ENCODE assay signal across 11 cellular contexts in genomic region chr12:121451931-121452330, GRCh38. TPM values are rescaled to one million over a fixed set of nuclear protein-coding genes. Genes with fewer than 3 reads are reported as not detected.
DNase-seq lines count a peak whose midpoint lies in the region; ATAC-seq and TF ChIP-seq lines count a peak whose summit lies in the region.
"Had no signal": no experiment of that assay in that cellular context is flagged by ENCODE, and none has a peak within 500 bp of the region (broad histone marks: within the 10 kb centered on the region; RNA-seq: fewer than 3 reads in every experiment).

No MANE protein-coding gene starts in this region.

- H3K36me3 Mint-ChIP-seq in MCF 10A (ENCODE audit: insufficient read depth, unreplicated experiment) (peaks cover 9% of the 10 kb centered on the region), type B pancreatic cell (peaks cover 14% of the 10 kb centered on the region)

- intact Hi-C loops in MCF 10A (cut with micrococcal nuclease): no loop called here
- intact Hi-C loops in mucosa of descending colon (cut with DNase I, micrococcal nuclease): no loop called here

- H3K4me1 Mint-ChIP-seq in MCF 10A (ENCODE audit: insufficient read depth, unreplicated experiment) (peaks cover 4% of the 10 kb centered on the region), type B pancreatic cell (ENCODE audit: unreplicated experiment) (peaks cover 24% of the 10 kb centered on the region)

- H3K36me3 ChIP-seq in mucosa of descending colon (ENCODE audit: low read depth): no peaks in the 10 kb centered on the region

- BruUV-seq in MCF 10A (replicated peaks; lab: Mats Ljungman, UMichigan): no TSS peak

- CTCF ChIA-PET in MCF 10A (lab: Yijun Ruan, JAX): no interaction called here

- no peak for TF ChIP-seq CTCF in MCF 10A (IDR thresholded peaks at IDR 0.05; ENCODE audit: unreplicated experiment)
- no peak for TF ChIP-seq CTCF in mucosa of descending colon (IDR thresholded peaks at IDR 0.05)
- TF ChIP-seq CTCF in type B pancreatic cell (conservative IDR thresholded peaks at IDR 0.05): no peak

- H3K27me3 Mint-ChIP-seq in MCF 10A (ENCODE audit: insufficient read depth, unreplicated experiment) (no peaks in the 10 kb centered on the region), type B pancreatic cell (no peaks in the 10 kb centered on the region)

- peak overlapping the region; percentile 62 for H3K4me3 Mint-ChIP-seq in MCF 10A (ENCODE audit: unreplicated experiment)
- peak overlapping the region; percentile 55 for H3K4me3 Mint-ChIP-seq in type B pancreatic cell
- H3K4me3 Mint-ChIP-seq: neural crest cell had no signal

- DNase-seq in activated naive CD4-positive, alpha-beta T cell treated with Interleukin-2 at 50 U/mL for 16 hours: peak; percentile 11
- no peak for DNase-seq in activated naive CD4-positive, alpha-beta T cell (lab: John Stamatoyannopoulos, UW)
- DNase-seq in MCF 10A (ENCODE audit: unreplicated experiment) (no peak), mucosa of descending colon (peak in 1 of 3 donors; percentile 59), type B pancreatic cell (ENCODE audit: extremely low spot score, unreplicated experiment) (no peak), NCI-H2081 treated with DMSO at 0.1 percent for 48 hours (lab: John Stamatoyannopoulos, UW) (no peak), NCI-H2107 (lab: John Stamatoyannopoulos, UW) (no peak), A172 (ENCODE audit: low spot score) (no peak)
- DNase-seq: BE2C, NCI-H2227 treated with DMSO at 0.1 percent for 48 hours had no signal

- H3K9me3 Mint-ChIP-seq in MCF 10A (ENCODE audit: unreplicated experiment) (no peaks in the 10 kb centered on the region), type B pancreatic cell (no peaks in the 10 kb centered on the region)
- H3K9me3 Mint-ChIP-seq: neural crest cell had no signal

- peak; percentile 82 for ATAC-seq in mucosa of descending colon

- H3K27ac Mint-ChIP-seq in MCF 10A (ENCODE audit: low read depth, unreplicated experiment) (no peak overlapping the region), type B pancreatic cell (peak overlapping the region; percentile 92)

- no peaks in the 10 kb centered on the region for H3K9me3 ChIP-seq in mucosa of descending colon
- H3K9me3 ChIP-seq: BE2C had no signal

- peaks cover 15% of the 10 kb centered on the region for H3K4me1 ChIP-seq in mucosa of descending colon (ENCODE audit: low read depth)
- H3K4me1 ChIP-seq: BE2C had no signal

- POLR2A ChIA-PET in MCF 10A (lab: Yijun Ruan, JAX): no interaction called here

- H3K4me3 ChIP-seq in mucosa of descending colon: no peak overlapping the region

RNA-seq across cellular contexts. Expression of gene RNF34, which starts 52.0 kb away (rescaled TPM):
- total RNA-seq in MCF 10A (2022): 40.5 and 40.9 TPM in 2 replicates
- 10 to 100 TPM; 44.4 to 50.8 (median 46.8) TPM for total RNA-seq in mucosa of descending colon
- total RNA-seq in type B pancreatic cell (ENCODE audit: low replicate concordance): 44.3 and 47.8 TPM in 2 replicates
- 62.3 and 76.7 TPM in 2 replicates for total RNA-seq in A172 (2014; rRNA removed; shearing (Covaris generic))
